In genomic region chr15:63912061-63912615, GRCh38 we compare ENCODE assay signal across 16 cellular contexts.
A peak's percentile ranks its signal among the peaks of the same experiment; 100 is the strongest.
DNase-seq lines count a peak whose midpoint lies in the region; ATAC-seq and TF ChIP-seq lines count a peak whose summit lies in the region.
"Had no signal": no experiment of that assay in that cellular context is flagged by ENCODE, and none has a peak within 500 bp of the region (broad histone marks: within the 10 kb centered on the region; RNA-seq: fewer than 3 reads in every experiment).

No MANE protein-coding gene starts in this region.

- H3K9ac ChIP-seq in Karpas-422 (ENCODE audit: low read length): no peak overlapping the region
- H3K9ac ChIP-seq in fibroblast of lung (ENCODE audit: insufficient read depth, low read length): peak overlapping the region; percentile 2

- H3K27me3 Mint-ChIP-seq in osteocyte (ENCODE audit: unreplicated experiment): no peaks in the 10 kb centered on the region
- no peaks in the 10 kb centered on the region for H3K27me3 Mint-ChIP-seq in CD8-positive, alpha-beta T cell (ENCODE audit: low read depth)
- H3K27me3 Mint-ChIP-seq: B cell; CD4-positive, alpha-beta T cell had no signal

- DNase-seq in AG04450 (ENCODE audit: low read depth, low spot score) (no peak), Karpas-422 (no peak), fibroblast of lung (ENCODE audit: low read depth in 2 of 2) (no peak), osteocyte (ENCODE audit: extremely low spot score, unreplicated experiment) (no peak), NCI-H1417 treated with DMSO at 0.1 percent for 48 hours (lab: John Stamatoyannopoulos, UW) (no peak), osteoblast (ENCODE audit: insufficient read length, low spot score, missing footprints) (no peak)
- DNase-seq in CD8-positive, alpha-beta T cell: no peak
- DNase-seq: ACHN; C1 segment of cervical spinal cord; CD4-positive, alpha-beta T cell; DMS153; DMS79 treated with DMSO at 0.1 percent for 48 hours; EL; HCEC 1CT had no signal

- no peaks in the 10 kb centered on the region for H4K20me1 ChIP-seq in Karpas-422 (ENCODE audit: insufficient read depth, low read depth, low read length)
- no peaks in the 10 kb centered on the region for H4K20me1 ChIP-seq in fibroblast of lung (ENCODE audit: control insufficient read depth, extremely low read depth, insufficient read depth, low read length)
- H4K20me1 ChIP-seq in osteoblast (ENCODE audit: insufficient read depth, low read length): no peaks in the 10 kb centered on the region

- TF ChIP-seq CTCF in AG04450 (IDR thresholded peaks at IDR 0.05; ENCODE audit: low read depth, low read length): no peak
- no peak for TF ChIP-seq CTCF in fibroblast of lung (conservative IDR thresholded peaks at IDR 0.05 in 1 of 2, IDR thresholded peaks at IDR 0.05 in 1 of 2; ENCODE audit: low read depth in 1 of 2, low read length in 2 of 2)
- TF ChIP-seq CTCF in osteocyte (IDR thresholded peaks at IDR 0.05): no peak
- no peak for TF ChIP-seq CTCF in CD8-positive, alpha-beta T cell (IDR thresholded peaks at IDR 0.05)
- no peak for TF ChIP-seq CTCF in osteoblast (IDR thresholded peaks at IDR 0.05; ENCODE audit: extremely low read depth, low read depth, low read length)

- H3K4me2 ChIP-seq in Karpas-422 (ENCODE audit: low read depth, low read length, poor library complexity, severe bottlenecking) (no peak overlapping the region), fibroblast of lung (ENCODE audit: extremely low read depth, insufficient read depth, low read length) (no peak overlapping the region), osteoblast (ENCODE audit: insufficient read depth, low read length) (no peak overlapping the region)

- H3K4me1 ChIP-seq in Karpas-422 (ENCODE audit: low read length) (peaks cover 45% of the 10 kb centered on the region), fibroblast of lung (ENCODE audit: control insufficient read depth, extremely low read depth, insufficient read depth, low read length) (peaks cover 14% of the 10 kb centered on the region), osteoblast (ENCODE audit: insufficient read depth, low read length) (peaks cover 27% of the 10 kb centered on the region)
- H3K4me1 ChIP-seq in CD8-positive, alpha-beta T cell (ENCODE audit: insufficient read depth, low read length): peaks cover 7% of the 10 kb centered on the region

- H3K79me2 ChIP-seq in Karpas-422 (ENCODE audit: low read length) (no peaks in the 10 kb centered on the region), fibroblast of lung (ENCODE audit: control insufficient read depth, insufficient read depth, low read length) (no peaks in the 10 kb centered on the region), osteoblast (ENCODE audit: insufficient read depth, low read length) (no peaks in the 10 kb centered on the region)

- POLR2A ChIA-PET in AG04450 (lab: Yijun Ruan, JAX): no interaction called here
- POLR2A ChIA-PET in CD8-positive, alpha-beta T cell (lab: Charles Lee): no interaction called here

- ATAC-seq in HG03521 (IDR thresholded peaks at IDR 0.05; ENCODE audit: unreplicated experiment): no peak
- no peak for ATAC-seq in CD8-positive, alpha-beta T cell

- H3K4me1 Mint-ChIP-seq in osteocyte (ENCODE audit: unreplicated experiment): peaks cover 83% of the 10 kb centered on the region
- H3K4me1 Mint-ChIP-seq in CD8-positive, alpha-beta T cell (ENCODE audit: low read depth): peaks cover 8% of the 10 kb centered on the region
- H3K4me1 Mint-ChIP-seq: B cell had no signal

- H3K27ac ChIP-seq in AG04450 (ENCODE audit: low read depth, low read length): peak overlapping the region; percentile 11
- H3K27ac ChIP-seq in Karpas-422 (ENCODE audit: low read length): peak overlapping the region; percentile 44
- no peak overlapping the region for H3K27ac ChIP-seq in fibroblast of lung (ENCODE audit: insufficient read depth, low read length)
- no peak overlapping the region for H3K27ac ChIP-seq in CD8-positive, alpha-beta T cell (ENCODE audit: low read depth, low read length)
- H3K27ac ChIP-seq in osteoblast (ENCODE audit: low read depth, low read length): no peak overlapping the region

- H3K9me3 Mint-ChIP-seq in osteocyte (ENCODE audit: unreplicated experiment): peaks cover 3% of the 10 kb centered on the region
- H3K9me3 Mint-ChIP-seq in CD8-positive, alpha-beta T cell: no peaks in the 10 kb centered on the region
- H3K9me3 Mint-ChIP-seq: CD4-positive, alpha-beta T cell had no signal

- H3K9me2 ChIP-seq in Karpas-422 (replicated peaks; ENCODE audit: insufficient read depth, low read length): no peaks in the 10 kb centered on the region

- CTCF ChIA-PET in AG04450 (lab: Charles Lee): interaction anchor here (1.2 kb wide), 1 partner anchor 20 kb away, joined by 3 read pairs; no protein-coding TSS in a partner anchor
- CTCF ChIA-PET in CD8-positive, alpha-beta T cell (lab: Charles Lee): interaction anchor here (0.9 to 2.0 kb wide), 3 partner anchors 33 to 129 kb away, joined by 3 to 7 read pairs (median 3); no protein-coding TSS in a partner anchor

- H3K27ac Mint-ChIP-seq in osteocyte (ENCODE audit: unreplicated experiment): peak overlapping the region; percentile 58
- H3K27ac Mint-ChIP-seq in CD8-positive, alpha-beta T cell: no peak overlapping the region
- H3K27ac Mint-ChIP-seq: B cell; CD4-positive, alpha-beta T cell had no signal

- H3K4me3 ChIP-seq in AG04450 (ENCODE audit: low read depth, low read length) (no peak overlapping the region), Karpas-422 (ENCODE audit: low read length) (no peak overlapping the region), fibroblast of lung (replicated peaks in 1 of 4; ENCODE audit: control extremely low read depth in 1 of 4, insufficient read depth in 1 of 4, low read depth in 3 of 4, low read length in 4 of 4) (no peak overlapping the region), osteoblast (ENCODE audit: insufficient read depth, low read length) (no peak overlapping the region)
- no peak overlapping the region for H3K4me3 ChIP-seq in CD8-positive, alpha-beta T cell (ENCODE audit: low read depth, low read length)

- H2AFZ ChIP-seq in Karpas-422 (ENCODE audit: low read length) (no peak overlapping the region), fibroblast of lung (ENCODE audit: low read length) (no peak overlapping the region), osteoblast (ENCODE audit: low read length) (no peak overlapping the region)

- H3K36me3 ChIP-seq in Karpas-422 (ENCODE audit: insufficient read depth, low read length): no peaks in the 10 kb centered on the region
- no peaks in the 10 kb centered on the region for H3K36me3 ChIP-seq in fibroblast of lung (ENCODE audit: control insufficient read depth, insufficient read depth, low read length)
- H3K36me3 ChIP-seq in CD8-positive, alpha-beta T cell (ENCODE audit: insufficient read depth, low read length): no peaks in the 10 kb centered on the region
- H3K36me3 ChIP-seq in osteoblast (ENCODE audit: insufficient read depth, low read length): no peaks in the 10 kb centered on the region

- H3K9me3 ChIP-seq in AG04450 (ENCODE audit: control insufficient read depth, insufficient read depth, low read length): no peaks in the 10 kb centered on the region; the same call in 1 of the 2 replicates
- no peaks in the 10 kb centered on the region for H3K9me3 ChIP-seq in Karpas-422 (ENCODE audit: low read length)
- H3K9me3 ChIP-seq in fibroblast of lung (ENCODE audit: control insufficient read depth, insufficient read depth, low read depth, low read length): no peaks in the 10 kb centered on the region
- H3K9me3 ChIP-seq in CD8-positive, alpha-beta T cell (ENCODE audit: low read length): no peaks in the 10 kb centered on the region
- H3K9me3 ChIP-seq in osteoblast (ENCODE audit: low read depth, low read length): no peaks in the 10 kb centered on the region

- H3K4me3 Mint-ChIP-seq in osteocyte (ENCODE audit: unreplicated experiment): no peak overlapping the region
- H3K4me3 Mint-ChIP-seq in CD8-positive, alpha-beta T cell: no peak overlapping the region
- H3K4me3 Mint-ChIP-seq: B cell; CD4-positive, alpha-beta T cell had no signal

- intact Hi-C loops in CD8-positive, alpha-beta T cell (cut with DNase I, micrococcal nuclease): no loop called here

- H3K27me3 ChIP-seq in AG04450 (ENCODE audit: control insufficient read depth, insufficient read depth, low read length): peaks cover 16% of the 10 kb centered on the region
- H3K27me3 ChIP-seq in Karpas-422 (ENCODE audit: low read length): no peaks in the 10 kb centered on the region
- peaks cover 2% of the 10 kb centered on the region for H3K27me3 ChIP-seq in fibroblast of lung (ENCODE audit: control insufficient read depth, insufficient read depth, low read length)
- H3K27me3 ChIP-seq in CD8-positive, alpha-beta T cell (ENCODE audit: insufficient read depth, low read length): no peaks in the 10 kb centered on the region
- H3K27me3 ChIP-seq in osteoblast (ENCODE audit: insufficient read depth, low read length): no peaks in the 10 kb centered on the region

- no peaks in the 10 kb centered on the region for H3K36me3 Mint-ChIP-seq in osteocyte (ENCODE audit: unreplicated experiment)
- H3K36me3 Mint-ChIP-seq in CD8-positive, alpha-beta T cell: no peaks in the 10 kb centered on the region

Comparison
In these comparisons a context has a peak if more than half of its experiments do, and no peak if none do; other contexts are left out.
1. H3K27ac ChIP-seq: peak in AG04450 (single experiment) and Karpas-422 (single experiment); none in fibroblast of lung (single experiment), CD8-positive, alpha-beta T cell (single experiment) and osteoblast (single experiment).